In the genomic region with DNA sequence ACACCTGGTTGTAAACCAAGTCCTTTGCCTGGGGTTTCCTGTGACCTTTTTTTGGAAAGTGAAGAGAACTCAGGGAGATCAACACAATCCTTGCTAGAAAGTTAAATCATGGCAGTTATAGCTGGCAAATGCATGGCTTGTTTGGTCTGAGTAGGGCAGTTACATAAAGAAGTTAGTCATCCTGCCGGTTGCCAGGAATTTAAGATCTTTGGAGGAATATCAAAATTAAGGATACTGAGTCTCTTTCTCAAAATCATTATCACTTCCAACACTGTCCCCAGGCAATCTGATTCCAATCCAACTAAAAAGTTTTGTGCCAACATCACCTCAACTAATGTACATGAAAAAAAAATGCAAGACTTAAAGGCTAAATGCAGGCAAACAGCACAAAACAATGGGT, we compare ENCODE assay signal across 18 cellular contexts. TPM values are rescaled to one million over a fixed set of nuclear protein-coding genes. Genes with fewer than 3 reads are reported as not detected.
"Had no signal": no experiment of that assay in that cellular context is flagged by ENCODE, and none has a peak within 500 bp of the region (broad histone marks: within the 10 kb centered on the region; RNA-seq: fewer than 3 reads in every experiment).

No MANE protein-coding gene starts in this region.

- H3K79me2 ChIP-seq: parathyroid adenoma had no signal

- H3K9ac ChIP-seq: parathyroid adenoma had no signal

- H3K9me3 ChIP-seq: heart left ventricle, thyroid gland had no signal

- H3K4me3 ChIP-seq: heart left ventricle, thyroid gland had no signal

- H2AFZ ChIP-seq: parathyroid adenoma had no signal

- H3K36me3 ChIP-seq: heart left ventricle, thyroid gland had no signal

- H3K27me3 ChIP-seq: heart left ventricle, thyroid gland had no signal

- H3K4me1 ChIP-seq: parathyroid adenoma, thyroid gland had no signal

- DNase-seq: activated effector memory CD4-positive, alpha-beta T cell treated with anti-CD3 and anti-CD28 coated beads, Interleukin-2, amount 50 U/mL, for 16 hours; activated T-cell treated with anti-CD3 and anti-CD28 coated beads, Interleukin-2, amount 50 U/mL, for 72 hours; dermis blood vessel endothelial cell; effector memory CD4-positive, alpha-beta T cell; heart left ventricle; immature natural killer cell; left ventricle myocardium superior; naive thymus-derived CD8-positive, alpha-beta T cell; stimulated activated CD4-positive, alpha-beta T cell treated with anti-CD3 and anti-CD28 coated beads, Interleukin-1b, Interleukin-23, amount 100 ng/mL, for 48 hours; stimulated activated CD8-positive, alpha-beta memory T cell treated with anti-CD3 and anti-CD28 coated beads, Interleukin-4, amount 100 ng/mL, for 48 hours; stimulated activated naive CD4-positive, alpha-beta T cell; thyroid gland had no signal

- H3K27ac ChIP-seq: parathyroid adenoma, thyroid gland had no signal

- ATAC-seq: activated CD4-positive, CD25-positive, alpha-beta regulatory T cell treated with anti-CD3 and anti-CD28 coated beads, Interleukin-2, amount 50 U/mL, for 24 hours; activated T-cell treated with anti-CD3 and anti-CD28 coated beads, Interleukin-2, amount 50 U/mL, for 72 hours; heart left ventricle; left ventricle myocardium superior; naive thymus-derived CD8-positive, alpha-beta T cell had no signal

RNA-seq across cellular contexts. Expression of a gene that starts 40.3 kb away (rescaled TPM):
- total RNA-seq: activated CD8-positive, alpha-beta memory T cell treated with anti-CD3 and anti-CD28 coated beads for 36 hours; activated T-cell treated with anti-CD3 and anti-CD28 coated beads, Interleukin-2, amount 50 U/mL, for 72 hours; astrocyte; endothelial cell of umbilical vein; naive thymus-derived CD8-positive, alpha-beta T cell had no signal
- polyA plus RNA-seq: endothelial cell of umbilical vein; immature natural killer cell; naive thymus-derived CD8-positive, alpha-beta T cell had no signal

RNA-seq across cellular contexts. Expression of a gene that starts 42.8 kb away (rescaled TPM):
- total RNA-seq: activated CD8-positive, alpha-beta memory T cell treated with anti-CD3 and anti-CD28 coated beads for 36 hours; dermis blood vessel endothelial cell; endothelial cell of umbilical vein; renal cortical epithelial cell had no signal
- polyA plus RNA-seq: endothelial cell of umbilical vein; immature natural killer cell; naive thymus-derived CD8-positive, alpha-beta T cell had no signal
